Comparison of ENCODE assay signal across 19 cellular contexts in the genomic region with DNA sequence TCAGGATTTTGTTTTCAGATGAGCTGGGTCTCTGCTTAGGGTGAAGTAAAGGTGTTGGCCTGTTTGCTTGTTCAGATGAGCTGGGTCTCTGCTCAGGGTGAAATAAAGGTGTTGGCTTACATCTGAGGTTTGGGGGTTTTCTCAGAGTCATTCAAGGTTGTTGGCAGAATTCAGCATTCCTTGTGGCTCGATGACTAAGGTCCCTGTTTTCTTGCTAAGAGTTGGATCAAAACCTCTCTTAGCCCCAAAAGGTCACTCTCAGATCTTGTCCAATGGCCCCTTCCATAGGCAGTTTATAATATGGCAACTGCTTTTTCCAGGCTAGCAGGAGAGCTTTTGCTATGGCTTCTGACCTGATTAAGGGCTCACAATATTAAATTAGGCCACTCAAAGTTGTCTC.
DNase-seq lines count a peak whose midpoint lies in the region; ATAC-seq lines count a peak whose summit lies in the region.
"Had no signal": no experiment of that assay in that cellular context is flagged by ENCODE, and none has a peak within 500 bp of the region (broad histone marks: within the 10 kb centered on the region; RNA-seq: fewer than 3 reads in every experiment).

No MANE protein-coding gene starts in this region.

- H3K36me3 Mint-ChIP-seq in activated naive CD4-positive, alpha-beta T cell treated with anti-CD3 and anti-CD28 coated beads, Interleukin-2, amount 10 ng/mL, durations not matched to agents 7 days and 5 days, result no peaks in the 10 kb centered on the region
- H3K36me3 Mint-ChIP-seq in activated T-helper 2 cell treated with anti-CD3 and anti-CD28 coated beads, Interferon-gamma antibody, Interleukin-2, Interleukin-4, amounts not matched to agents 10 μg/mL and 5 μg/mL and 100 μg/mL, durations not matched to agents 14 hours and 24 hours and 36 hours (ENCODE audit: low read depth), result no peaks in the 10 kb centered on the region
- H3K36me3 Mint-ChIP-seq: activated CD4-positive, alpha-beta memory T cell treated with anti-CD3 and anti-CD28 coated beads for 36 hours; activated naive CD8-positive, alpha-beta T cell; CD4-positive, alpha-beta memory T cell had no signal

- DNase-seq in ELR (ENCODE audit: low read depth), result peak; percentile 29
- peak; percentile 84 for DNase-seq in M059J (ENCODE audit: low read depth)
- peak; percentile 87 for DNase-seq in astrocyte of the hippocampus (ENCODE audit: low read depth, low spot score)
- peak; percentile 69 for DNase-seq in kidney tubule cell (ENCODE audit: low spot score)
- no peak for DNase-seq in activated naive CD4-positive, alpha-beta T cell treated with anti-CD3 and anti-CD28 coated beads, Interleukin-2, amount 10 ng/mL, durations not matched to agents 7 days and 5 days
- DNase-seq in activated T-helper 2 cell treated with anti-CD3 and anti-CD28 coated beads, Interferon-gamma antibody, Interleukin-2, Interleukin-4, amounts not matched to agents 10 μg/mL and 5 μg/mL and 100 μg/mL, durations not matched to agents 14 hours and 24 hours and 36 hours (ENCODE audit: low spot score), result no peak
- no peak for DNase-seq in activated CD4-positive, alpha-beta T cell treated with anti-CD3 and anti-CD28 coated beads, Interleukin-2, amount 50 U/mL, for 48 hours
- DNase-seq: activated CD4-positive, alpha-beta memory T cell treated with anti-CD3 and anti-CD28 coated beads for 36 hours; activated T-cell treated with anti-CD3 and anti-CD28 coated beads, Interleukin-2, amount 50 U/mL, for 4 hours; CD4-positive, alpha-beta memory T cell; dermis blood vessel endothelial cell; DND-41; NCI-H446 treated with DMSO at 0.1 percent for 48 hours; nucleus accumbens; right cardiac atrium; stimulated activated naive CD8-positive, alpha-beta T cell treated with anti-CD3 and anti-CD28 coated beads, Interleukin-15, amount 100 ng/mL, for 72 hours; T-helper 1 cell had no signal

- H3K27me3 Mint-ChIP-seq in activated naive CD4-positive, alpha-beta T cell treated with anti-CD3 and anti-CD28 coated beads, Interleukin-2, amount 10 ng/mL, durations not matched to agents 7 days and 5 days, result no peaks in the 10 kb centered on the region
- H3K27me3 Mint-ChIP-seq in activated T-helper 2 cell treated with anti-CD3 and anti-CD28 coated beads, Interferon-gamma antibody, Interleukin-2, Interleukin-4, amounts not matched to agents 10 μg/mL and 5 μg/mL and 100 μg/mL, durations not matched to agents 14 hours and 24 hours and 36 hours (ENCODE audit: low read depth), result no peaks in the 10 kb centered on the region
- H3K27me3 Mint-ChIP-seq: activated CD4-positive, alpha-beta memory T cell treated with anti-CD3 and anti-CD28 coated beads for 36 hours; activated naive CD8-positive, alpha-beta T cell; CD4-positive, alpha-beta memory T cell; stimulated activated naive CD8-positive, alpha-beta T cell treated with anti-CD3 and anti-CD28 coated beads, Interleukin-15, amount 100 ng/mL, for 72 hours had no signal

- H3K4me1 Mint-ChIP-seq in activated naive CD4-positive, alpha-beta T cell treated with anti-CD3 and anti-CD28 coated beads, Interleukin-2, amount 10 ng/mL, durations not matched to agents 7 days and 5 days, result peaks cover 4% of the 10 kb centered on the region
- peaks cover 15% of the 10 kb centered on the region for H3K4me1 Mint-ChIP-seq in activated T-helper 2 cell treated with anti-CD3 and anti-CD28 coated beads, Interferon-gamma antibody, Interleukin-2, Interleukin-4, amounts not matched to agents 10 μg/mL and 5 μg/mL and 100 μg/mL, durations not matched to agents 14 hours and 24 hours and 36 hours (ENCODE audit: low read depth)

- ATAC-seq in HG02759 (IDR thresholded peaks at IDR 0.05; ENCODE audit: unreplicated experiment), result no peak
- ATAC-seq: activated T-cell treated with anti-CD3 and anti-CD28 coated beads, Interleukin-2, amount 50 U/mL, for 4 hours; right cardiac atrium; stimulated activated naive CD8-positive, alpha-beta T cell treated with anti-CD3 and anti-CD28 coated beads, Interleukin-15, amount 100 ng/mL, for 72 hours had no signal

- H3K9me3 Mint-ChIP-seq in activated naive CD4-positive, alpha-beta T cell treated with anti-CD3 and anti-CD28 coated beads, Interleukin-2, amount 10 ng/mL, durations not matched to agents 7 days and 5 days, result no peaks in the 10 kb centered on the region
- H3K9me3 Mint-ChIP-seq in activated T-helper 2 cell treated with anti-CD3 and anti-CD28 coated beads, Interferon-gamma antibody, Interleukin-2, Interleukin-4, amounts not matched to agents 10 μg/mL and 5 μg/mL and 100 μg/mL, durations not matched to agents 14 hours and 24 hours and 36 hours, result no peaks in the 10 kb centered on the region
- H3K9me3 Mint-ChIP-seq: activated CD4-positive, alpha-beta memory T cell treated with anti-CD3 and anti-CD28 coated beads for 36 hours; activated T-cell treated with anti-CD3 and anti-CD28 coated beads, Interleukin-2, amount 50 U/mL, for 4 hours; CD4-positive, alpha-beta memory T cell; stimulated activated naive CD8-positive, alpha-beta T cell treated with anti-CD3 and anti-CD28 coated beads, Interleukin-15, amount 100 ng/mL, for 72 hours had no signal

- intact Hi-C loops in activated T-helper 2 cell treated with anti-CD3 and anti-CD28 coated beads, Interferon-gamma antibody, Interleukin-2, Interleukin-4, amounts not matched to agents 10 μg/mL and 5 μg/mL and 100 μg/mL, durations not matched to agents 14 hours and 24 hours and 36 hours (cut with micrococcal nuclease), result no loop called here

- CTCF ChIA-PET in activated naive CD4-positive, alpha-beta T cell treated with anti-CD3 and anti-CD28 coated beads, Interleukin-2, amount 10 ng/mL, durations not matched to agents 7 days and 5 days (lab: Charles Lee), result no interaction called here

- no peak overlapping the region for H3K27ac Mint-ChIP-seq in activated naive CD4-positive, alpha-beta T cell treated with anti-CD3 and anti-CD28 coated beads, Interleukin-2, amount 10 ng/mL, durations not matched to agents 7 days and 5 days
- no peak overlapping the region for H3K27ac Mint-ChIP-seq in activated T-helper 2 cell treated with anti-CD3 and anti-CD28 coated beads, Interferon-gamma antibody, Interleukin-2, Interleukin-4, amounts not matched to agents 10 μg/mL and 5 μg/mL and 100 μg/mL, durations not matched to agents 14 hours and 24 hours and 36 hours
- H3K27ac Mint-ChIP-seq: activated CD4-positive, alpha-beta memory T cell treated with anti-CD3 and anti-CD28 coated beads for 36 hours; activated naive CD8-positive, alpha-beta T cell; CD4-positive, alpha-beta memory T cell; stimulated activated naive CD8-positive, alpha-beta T cell treated with anti-CD3 and anti-CD28 coated beads, Interleukin-15, amount 100 ng/mL, for 72 hours had no signal

- H3K4me3 Mint-ChIP-seq in activated naive CD4-positive, alpha-beta T cell treated with anti-CD3 and anti-CD28 coated beads, Interleukin-2, amount 10 ng/mL, durations not matched to agents 7 days and 5 days, result no peak overlapping the region
- H3K4me3 Mint-ChIP-seq in activated T-helper 2 cell treated with anti-CD3 and anti-CD28 coated beads, Interferon-gamma antibody, Interleukin-2, Interleukin-4, amounts not matched to agents 10 μg/mL and 5 μg/mL and 100 μg/mL, durations not matched to agents 14 hours and 24 hours and 36 hours (ENCODE audit: low read depth), result no peak overlapping the region
- H3K4me3 Mint-ChIP-seq: activated CD4-positive, alpha-beta memory T cell treated with anti-CD3 and anti-CD28 coated beads for 36 hours; activated naive CD8-positive, alpha-beta T cell; activated T-cell treated with anti-CD3 and anti-CD28 coated beads, Interleukin-2, amount 50 U/mL, for 4 hours; CD4-positive, alpha-beta memory T cell; stimulated activated naive CD8-positive, alpha-beta T cell treated with anti-CD3 and anti-CD28 coated beads, Interleukin-15, amount 100 ng/mL, for 72 hours had no signal

Comparison
In these comparisons a context has a peak if more than half of its experiments do, and no peak if none do; other contexts are left out.
1. DNase-seq: peak in ELR (single experiment), M059J (single experiment), astrocyte of the hippocampus (single experiment) and kidney tubule cell (single experiment); none in activated naive CD4-positive, alpha-beta T cell treated with anti-CD3 and anti-CD28 coated beads, Interleukin-2, amount 10 ng/mL, durations not matched to agents 7 days and 5 days (single experiment), activated T-helper 2 cell treated with anti-CD3 and anti-CD28 coated beads, Interferon-gamma antibody, Interleukin-2, Interleukin-4, amounts not matched to agents 10 μg/mL and 5 μg/mL and 100 μg/mL, durations not matched to agents 14 hours and 24 hours and 36 hours (single experiment) and activated CD4-positive, alpha-beta T cell treated with anti-CD3 and anti-CD28 coated beads, Interleukin-2, amount 50 U/mL, for 48 hours (0 of 2).